ENCODE assay signal across 8 cellular contexts in the genomic region with DNA sequence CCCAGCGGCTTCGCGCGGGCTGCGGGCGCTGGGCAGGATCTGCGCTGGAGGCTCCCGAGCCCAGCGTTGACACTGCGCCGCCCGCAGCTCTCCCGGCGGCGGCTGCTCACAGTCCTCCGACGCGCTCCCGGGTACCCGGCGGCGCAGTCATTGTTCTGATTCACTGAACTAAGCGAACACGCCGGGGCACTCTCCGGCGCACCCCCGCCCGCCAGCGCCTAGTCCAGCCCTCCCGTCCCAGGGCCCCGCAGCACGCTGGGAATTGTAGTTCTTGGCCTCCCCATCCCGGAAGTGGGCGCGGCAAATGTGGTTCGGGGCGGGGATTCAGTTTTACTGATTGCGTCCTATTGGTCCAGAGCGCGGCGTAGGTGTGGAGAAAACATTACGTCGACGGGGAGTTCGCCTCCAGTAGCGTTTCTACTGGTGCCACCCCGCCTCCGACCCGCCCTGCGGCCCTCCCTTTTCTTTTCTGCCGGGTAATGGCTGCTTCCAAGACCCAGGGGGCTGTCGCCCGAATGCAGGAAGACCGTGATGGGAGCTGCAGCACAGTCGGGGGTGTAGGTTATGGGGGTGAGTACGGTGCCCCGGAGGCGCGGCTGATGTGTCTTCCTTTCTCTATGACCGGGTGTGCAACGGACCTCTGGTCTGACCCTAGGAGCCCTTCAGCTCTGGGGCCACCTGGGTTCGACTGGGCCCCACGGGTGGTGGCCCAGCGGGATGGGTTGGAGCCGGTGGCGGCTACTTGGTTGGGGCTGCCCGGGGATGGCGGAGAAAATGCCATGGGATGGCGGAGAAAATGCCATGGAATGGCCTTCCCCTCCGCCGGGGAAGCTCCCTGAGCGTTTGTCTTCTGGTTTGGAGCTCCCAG. TPM values are rescaled to one million over a fixed set of nuclear protein-coding genes. Genes with fewer than 3 reads are reported as not detected.
DNase-seq lines count a peak whose midpoint lies in the region; ATAC-seq, FAIRE-seq and TF ChIP-seq lines count a peak whose summit lies in the region.

A gene with protein sequence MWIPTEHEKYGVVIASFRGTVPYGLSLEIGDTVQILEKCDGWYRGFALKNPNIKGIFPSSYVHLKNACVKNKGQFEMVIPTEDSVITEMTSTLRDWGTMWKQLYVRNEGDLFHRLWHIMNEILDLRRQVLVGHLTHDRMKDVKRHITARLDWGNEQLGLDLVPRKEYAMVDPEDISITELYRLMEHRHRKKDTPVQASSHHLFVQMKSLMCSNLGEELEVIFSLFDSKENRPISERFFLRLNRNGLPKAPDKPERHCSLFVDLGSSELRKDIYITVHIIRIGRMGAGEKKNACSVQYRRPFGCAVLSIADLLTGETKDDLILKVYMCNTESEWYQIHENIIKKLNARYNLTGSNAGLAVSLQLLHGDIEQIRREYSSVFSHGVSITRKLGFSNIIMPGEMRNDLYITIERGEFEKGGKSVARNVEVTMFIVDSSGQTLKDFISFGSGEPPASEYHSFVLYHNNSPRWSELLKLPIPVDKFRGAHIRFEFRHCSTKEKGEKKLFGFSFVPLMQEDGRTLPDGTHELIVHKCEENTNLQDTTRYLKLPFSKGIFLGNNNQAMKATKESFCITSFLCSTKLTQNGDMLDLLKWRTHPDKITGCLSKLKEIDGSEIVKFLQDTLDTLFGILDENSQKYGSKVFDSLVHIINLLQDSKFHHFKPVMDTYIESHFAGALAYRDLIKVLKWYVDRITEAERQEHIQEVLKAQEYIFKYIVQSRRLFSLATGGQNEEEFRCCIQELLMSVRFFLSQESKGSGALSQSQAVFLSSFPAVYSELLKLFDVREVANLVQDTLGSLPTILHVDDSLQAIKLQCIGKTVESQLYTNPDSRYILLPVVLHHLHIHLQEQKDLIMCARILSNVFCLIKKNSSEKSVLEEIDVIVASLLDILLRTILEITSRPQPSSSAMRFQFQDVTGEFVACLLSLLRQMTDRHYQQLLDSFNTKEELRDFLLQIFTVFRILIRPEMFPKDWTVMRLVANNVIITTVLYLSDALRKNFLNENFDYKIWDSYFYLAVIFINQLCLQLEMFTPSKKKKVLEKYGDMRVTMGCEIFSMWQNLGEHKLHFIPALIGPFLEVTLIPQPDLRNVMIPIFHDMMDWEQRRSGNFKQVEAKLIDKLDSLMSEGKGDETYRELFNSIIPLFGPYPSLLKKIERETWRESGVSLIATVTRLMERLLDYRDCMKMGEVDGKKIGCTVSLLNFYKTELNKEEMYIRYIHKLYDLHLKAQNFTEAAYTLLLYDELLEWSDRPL (N-terminal part only) (minus strand): TSS at position 162 of the 868 bp plus-strand sequence. CDS start 261 bp downstream, outside the sequence.
A gene with protein sequence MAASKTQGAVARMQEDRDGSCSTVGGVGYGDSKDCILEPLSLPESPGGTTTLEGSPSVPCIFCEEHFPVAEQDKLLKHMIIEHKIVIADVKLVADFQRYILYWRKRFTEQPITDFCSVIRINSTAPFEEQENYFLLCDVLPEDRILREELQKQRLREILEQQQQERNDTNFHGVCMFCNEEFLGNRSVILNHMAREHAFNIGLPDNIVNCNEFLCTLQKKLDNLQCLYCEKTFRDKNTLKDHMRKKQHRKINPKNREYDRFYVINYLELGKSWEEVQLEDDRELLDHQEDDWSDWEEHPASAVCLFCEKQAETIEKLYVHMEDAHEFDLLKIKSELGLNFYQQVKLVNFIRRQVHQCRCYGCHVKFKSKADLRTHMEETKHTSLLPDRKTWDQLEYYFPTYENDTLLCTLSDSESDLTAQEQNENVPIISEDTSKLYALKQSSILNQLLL (plus strand): TSS at position 458 of the 868 bp plus-strand sequence. CDS start 22 bp downstream, at position 480.

- POLR2A ChIA-PET in RWPE1 (lab: Yijun Ruan, JAX; ENCODE audit: low non-redundant PET), result no interaction called here

- no peaks in the 10 kb centered on the region for H3K9me3 Mint-ChIP-seq in natural killer cell

- peak; percentile 100 for DNase-seq in ELF-1 (ENCODE audit: low read depth, low spot score)
- peak; percentile 77 for DNase-seq in H54 (ENCODE audit: insufficient read length, low spot score)
- peak; percentile 100 for DNase-seq in LoVo (ENCODE audit: low spot score)
- DNase-seq in RWPE1 (ENCODE audit: low spot score), result peak; percentile 98
- peak; percentile 99 for DNase-seq in activated T-helper 9 cell treated with anti-CD3 and anti-CD28 coated beads, Interleukin-2, amount 50 U/mL, for 16 hours (ENCODE audit: low read depth)
- peak; percentile 99 for DNase-seq in fibroblast of peridontal ligament (ENCODE audit: extremely low read depth)
- DNase-seq in natural killer cell, result peak; percentile 99
- peak; percentile 98 to 99 (median 99) for DNase-seq in stimulated activated naive CD4-positive, alpha-beta T cell (lab: John Stamatoyannopoulos, UW)

- ATAC-seq in natural killer cell, result peak; percentile 88 to 95 (median 89)

- peaks cover 38 to 41% of the 10 kb centered on the region in 2 donors for H3K4me1 Mint-ChIP-seq in natural killer cell

- intact Hi-C loops in natural killer cell (cut with micrococcal nuclease), result loop anchor here (1.0 to 10.0 kb wide), 2 partner anchors 244 to 642 kb away; a partner anchor contains a TSS

- peak within 1 kb of the TSS; percentile 93 for H3K27ac ChIP-seq in RWPE1

- H3K27me3 Mint-ChIP-seq in natural killer cell (ENCODE audit: low read depth in 2 of 2), result peaks cover 29 to 38% of the 10 kb centered on the region in 2 donors

- peak within 1 kb of the TSS; percentile 93 to 99 for H3K27ac Mint-ChIP-seq in natural killer cell

- TF ChIP-seq POLR2A in H54 (IDR thresholded peaks at IDR 0.05; ENCODE audit: low read depth, low read length), result peak; percentile 47

- H3K4me3 Mint-ChIP-seq in natural killer cell, result peak within 1 kb of the TSS; percentile 99

- no peak for TF ChIP-seq CTCF in RWPE1 (conservative IDR thresholded peaks at IDR 0.05; ENCODE audit: low read depth)
- TF ChIP-seq CTCF in natural killer cell (IDR thresholded peaks at IDR 0.05), result no peak

- H3K36me3 Mint-ChIP-seq in natural killer cell, result no peaks in the 10 kb centered on the region

- CTCF ChIA-PET in RWPE1 (lab: Yijun Ruan, JAX), result interaction anchor here (0.7 kb wide), 1 partner anchor 706 kb away, joined by 4 read pairs; no protein-coding TSS in a partner anchor

- peak; percentile 96 for FAIRE-seq in H54 (lab: Jason Lieb, UNC)

RNA-seq across cellular contexts. Expression of the first gene that starts in this region (rescaled TPM):
- 1 to 10 TPM in 1 of 3 donors, under 1 TPM in 2; 0.61 to 2.4 (median 0.89) TPM for total RNA-seq in natural killer cell

RNA-seq across cellular contexts. Expression of the second gene that starts in this region (rescaled TPM):
- 10 to 100 TPM; 13.0 to 20.8 (median 16.7) TPM for total RNA-seq in natural killer cell

Comparison
In these comparisons a context has a peak if more than half of its experiments do, and no peak if none do; other contexts are left out.
1. Peak in every context shown above with its lines: DNase-seq, ATAC-seq and H3K27ac ChIP-seq.